Comparison of ENCODE assay signal across 27 cellular contexts in genomic region chr5:79843450-79844388, GRCh38.
"Had no signal": no experiment of that assay in that cellular context is flagged by ENCODE, and none has a peak within 500 bp of the region (broad histone marks: within the 10 kb centered on the region; RNA-seq: fewer than 3 reads in every experiment).

No MANE protein-coding gene starts in this region.

- H3K27ac Mint-ChIP-seq: activated B cell treated with CpG ODN at 0.5 μM for 24 hours; activated naive CD8-positive, alpha-beta T cell; activated T-cell treated with anti-CD3 and anti-CD28 coated beads, Interleukin-2, amount 50 U/mL, for 72 hours; effector memory CD8-positive, alpha-beta T cell; natural killer cell; stimulated activated naive CD8-positive, alpha-beta T cell treated with anti-CD3 and anti-CD28 coated beads, Interleukin-15, Interleukin-2, amounts not matched to agents 100 ng/mL and 50 ng/mL, for 24 hours; T-helper 2 cell treated with Interferon-gamma antibody and Interleukin-4, amounts not matched to agents 5 μg/mL and 100 μg/mL, for 36 hours had no signal

- DNase-seq: activated B cell treated with CpG ODN at 0.5 μM for 24 hours; activated CD4-positive, alpha-beta T cell treated with anti-CD3 and anti-CD28 coated beads, Interleukin-2, amount 50 U/mL, for 1 hour; activated effector memory CD4-positive, alpha-beta T cell treated with Interleukin-2 at 50 U/mL for 16 hours; activated naive CD4-positive, alpha-beta T cell treated with Interleukin-2 at 50 U/mL for 16 hours; activated T-cell treated with anti-CD3 and anti-CD28 coated beads for 4 hours; activated T-cell treated with anti-CD3 and anti-CD28 coated beads, Interleukin-2, amount 50 U/mL, for 72 hours; adrenal gland; aorta; body of pancreas; cortex of kidney; effector memory CD8-positive, alpha-beta T cell; foreskin melanocyte; heart right ventricle; left lung; lower lobe of right lung; mesendoderm; natural killer cell; stimulated activated CD4-positive, alpha-beta T cell treated with anti-CD3 and anti-CD28 coated beads, Interleukin-4, amount 100 ng/mL, for 1 hour; T-helper 1 cell; upper lobe of left lung had no signal

- H3K27me3 ChIP-seq: body of pancreas, cardiac muscle cell, heart right ventricle, left lung, right lobe of liver, upper lobe of left lung had no signal

- H3K4me1 Mint-ChIP-seq: activated B cell treated with CpG ODN at 0.5 μM for 24 hours, natural killer cell had no signal

- H3K4me3 Mint-ChIP-seq: activated B cell treated with CpG ODN at 0.5 μM for 24 hours; activated naive CD8-positive, alpha-beta T cell; activated T-cell treated with anti-CD3 and anti-CD28 coated beads, Interleukin-2, amount 50 U/mL, for 72 hours; effector memory CD8-positive, alpha-beta T cell; natural killer cell; stimulated activated naive CD8-positive, alpha-beta T cell treated with anti-CD3 and anti-CD28 coated beads, Interleukin-15, Interleukin-2, amounts not matched to agents 100 ng/mL and 50 ng/mL, for 24 hours; T-helper 2 cell treated with Interferon-gamma antibody and Interleukin-4, amounts not matched to agents 5 μg/mL and 100 μg/mL, for 36 hours had no signal

- H3K4me1 ChIP-seq: adrenal gland, body of pancreas, left lung, lower lobe of right lung, right lobe of liver, upper lobe of left lung had no signal

- H3K9me3 Mint-ChIP-seq: activated B cell treated with CpG ODN at 0.5 μM for 24 hours; activated T-cell treated with anti-CD3 and anti-CD28 coated beads, Interleukin-2, amount 50 U/mL, for 72 hours; effector memory CD8-positive, alpha-beta T cell; natural killer cell; stimulated activated naive CD8-positive, alpha-beta T cell treated with anti-CD3 and anti-CD28 coated beads, Interleukin-15, Interleukin-2, amounts not matched to agents 100 ng/mL and 50 ng/mL, for 24 hours; T-helper 2 cell treated with Interferon-gamma antibody and Interleukin-4, amounts not matched to agents 5 μg/mL and 100 μg/mL, for 36 hours had no signal

- H3K36me3 ChIP-seq: adrenal gland, cardiac muscle cell, heart right ventricle, left lung, lower lobe of right lung, right lobe of liver, thoracic aorta, upper lobe of left lung had no signal

- H3K36me3 Mint-ChIP-seq: natural killer cell had no signal

- H3K27ac ChIP-seq: adrenal gland, body of pancreas, cardiac muscle cell, left lung, lower lobe of right lung, right lobe of liver, thoracic aorta, upper lobe of left lung had no signal

- H3K9me3 ChIP-seq: adrenal gland, body of pancreas, heart right ventricle, left lung, lower lobe of right lung, right lobe of liver, thoracic aorta, upper lobe of left lung had no signal

- ATAC-seq: activated T-cell treated with anti-CD3 and anti-CD28 coated beads, Interleukin-2, amount 50 U/mL, for 72 hours; body of pancreas; effector memory CD8-positive, alpha-beta T cell; esophagus mucosa; heart right ventricle; left lung; lower lobe of right lung; natural killer cell; right lobe of liver had no signal

- H3K4me3 ChIP-seq: adrenal gland, body of pancreas, cardiac muscle cell, heart right ventricle, left lung, lower lobe of right lung, right lobe of liver, thoracic aorta, upper lobe of left lung had no signal
